ENCODE assay signal across 19 cellular contexts in genomic region chr1:1066403-1067283, GRCh38. TPM values are rescaled to one million over a fixed set of nuclear protein-coding genes. Genes with fewer than 3 reads are reported as not detected.
DNase-seq lines count a peak whose midpoint lies in the region; ATAC-seq and TF ChIP-seq lines count a peak whose summit lies in the region.
"Had no signal": no experiment of that assay in that cellular context is flagged by ENCODE, and none has a peak within 500 bp of the region (broad histone marks: within the 10 kb centered on the region; RNA-seq: fewer than 3 reads in every experiment).

No MANE protein-coding gene starts in this region.

- TF ChIP-seq CTCF in HCT116 (IDR thresholded peaks at IDR 0.05 in 2 of 3, conservative IDR thresholded peaks at IDR 0.05 in 1 of 3; ENCODE audit: borderline replicate concordance in 1 of 3, insufficient read depth in 1 of 3, low read depth in 2 of 3, low read length in 2 of 3) (no peak), right atrium auricular region (IDR thresholded peaks at IDR 0.05) (no peak), MM.1S (IDR thresholded peaks at IDR 0.05; ENCODE audit: low read length) (no peak)

- H3F3A ChIP-seq in MM.1S (ENCODE audit: insufficient read depth, low read length): no peaks in the 10 kb centered on the region

- H3K4me1 ChIP-seq in HCT116 (ENCODE audit: control insufficient read depth in 1 of 2, insufficient read depth in 2 of 2, low read length in 2 of 2): peaks cover 33 to 70% of the 10 kb centered on the region in 2 experiments
- H3K4me1 ChIP-seq in right atrium auricular region: peaks cover 0 to 35% of the 10 kb centered on the region in 2 donors
- H3K4me1 ChIP-seq in MM.1S (ENCODE audit: low read length): peaks cover 4% of the 10 kb centered on the region; the same call in 1 of the 2 replicates

- RAD21 ChIA-PET in HCT116 (lab: Charles Lee; ENCODE audit: low non-redundant PET in 1 of 2, low total read pairs in 2 of 2, uncharacterized antibody in 2 of 2, unreplicated experiment in 2 of 2): no interaction called here

- H3K27ac ChIP-seq in HCT116 (ENCODE audit: low read depth, low read length): no peak overlapping the region
- H3K27ac ChIP-seq in right atrium auricular region: no peak overlapping the region
- no peak overlapping the region for H3K27ac ChIP-seq in MM.1S (ENCODE audit: low read length)
- H3K27ac ChIP-seq: prostate gland had no signal

- H3K9me2 ChIP-seq in HCT116 (ENCODE audit: insufficient read depth): no peaks in the 10 kb centered on the region
- H3K9me2 ChIP-seq in MM.1S (replicated peaks; ENCODE audit: insufficient read depth, low read length): no peaks in the 10 kb centered on the region

- H4K20me1 ChIP-seq in HCT116 (ENCODE audit: insufficient read depth) (no peaks in the 10 kb centered on the region), MM.1S (ENCODE audit: insufficient read depth, low read length) (no peaks in the 10 kb centered on the region)

- H3K4me1 Mint-ChIP-seq in activated naive CD4-positive, alpha-beta T cell treated with anti-CD3 and anti-CD28 coated beads, Interleukin-2, amount 50 U/mL, for 24 hours: peaks cover 19% of the 10 kb centered on the region
- H3K4me1 Mint-ChIP-seq in activated naive CD4-positive, alpha-beta T cell treated with anti-CD3 and anti-CD28 coated beads, Interleukin-2, amount 10 ng/mL, durations not matched to agents 7 days and 5 days: peaks cover 39% of the 10 kb centered on the region
- peaks cover 37% of the 10 kb centered on the region for H3K4me1 Mint-ChIP-seq in activated CD8-positive, alpha-beta T cell treated with anti-CD3 and anti-CD28 coated beads, Interleukin-2, amount 10 ng/mL, durations not matched to agents 7 days and 5 days (ENCODE audit: low read depth)
- H3K4me1 Mint-ChIP-seq: GM23338, WTC11 had no signal

- no peaks in the 10 kb centered on the region for H3K27me3 ChIP-seq in HCT116 (ENCODE audit: insufficient read depth, low read length)
- peaks cover 4 to 17% of the 10 kb centered on the region in 2 donors for H3K27me3 ChIP-seq in right atrium auricular region
- peaks cover 75% of the 10 kb centered on the region for H3K27me3 ChIP-seq in MM.1S (replicated peaks; ENCODE audit: insufficient read depth, low read length)

- H3K36me3 Mint-ChIP-seq in activated naive CD4-positive, alpha-beta T cell treated with anti-CD3 and anti-CD28 coated beads, Interleukin-2, amount 50 U/mL, for 24 hours: no peaks in the 10 kb centered on the region
- no peaks in the 10 kb centered on the region for H3K36me3 Mint-ChIP-seq in activated naive CD4-positive, alpha-beta T cell treated with anti-CD3 and anti-CD28 coated beads, Interleukin-2, amount 10 ng/mL, durations not matched to agents 7 days and 5 days
- peaks cover 2% of the 10 kb centered on the region for H3K36me3 Mint-ChIP-seq in activated CD8-positive, alpha-beta T cell treated with anti-CD3 and anti-CD28 coated beads, Interleukin-2, amount 10 ng/mL, durations not matched to agents 7 days and 5 days (ENCODE audit: low read depth)
- H3K36me3 Mint-ChIP-seq: WTC11 had no signal

- no peaks in the 10 kb centered on the region for H3K27me3 Mint-ChIP-seq in activated naive CD4-positive, alpha-beta T cell treated with anti-CD3 and anti-CD28 coated beads, Interleukin-2, amount 50 U/mL, for 24 hours
- H3K27me3 Mint-ChIP-seq in activated naive CD4-positive, alpha-beta T cell treated with anti-CD3 and anti-CD28 coated beads, Interleukin-2, amount 10 ng/mL, durations not matched to agents 7 days and 5 days: peaks cover 25% of the 10 kb centered on the region
- no peaks in the 10 kb centered on the region for H3K27me3 Mint-ChIP-seq in activated CD8-positive, alpha-beta T cell treated with anti-CD3 and anti-CD28 coated beads, Interleukin-2, amount 10 ng/mL, durations not matched to agents 7 days and 5 days (ENCODE audit: low read depth)

- DNase-seq in activated naive CD4-positive, alpha-beta T cell treated with anti-CD3 and anti-CD28 coated beads, Interleukin-2, amount 10 ng/mL, durations not matched to agents 7 days and 5 days: no peak
- DNase-seq in HCT116 (ENCODE audit: low read depth, low spot score): no peak
- DNase-seq in activated CD8-positive, alpha-beta T cell treated with anti-CD3 and anti-CD28 coated beads, Interleukin-2, amount 10 ng/mL, durations not matched to agents 7 days and 5 days: no peak
- DNase-seq in putamen (ENCODE audit: low spot score): peak; percentile 23
- DNase-seq in right atrium auricular region (ENCODE audit: low spot score): no peak
- no peak for DNase-seq in T1000 (lab: John Stamatoyannopoulos, UW)
- no peak for DNase-seq in MM.1S
- DNase-seq: cerebellar nuclear complex, DMS79 treated with DMSO at 0.1 percent for 48 hours, NCI-H2107, NCI-H774, SW 1271 had no signal

- no peaks in the 10 kb centered on the region for H3K79me2 ChIP-seq in HCT116 (ENCODE audit: insufficient read depth, low read length)
- no peaks in the 10 kb centered on the region for H3K79me2 ChIP-seq in MM.1S (ENCODE audit: low read length)

- BruUV-seq in HCT116 (replicated peaks; lab: Mats Ljungman, UMichigan): no TSS peak

- TF ChIP-seq POLR2A in HCT116 (IDR thresholded peaks at IDR 0.05; ENCODE audit: borderline replicate concordance, extremely low read depth, insufficient read depth, insufficient read length): no peak

- ATAC-seq in HCT116: no peak
- ATAC-seq in activated CD8-positive, alpha-beta T cell treated with anti-CD3 and anti-CD28 coated beads, Interleukin-2, amount 10 ng/mL, durations not matched to agents 7 days and 5 days: no peak
- ATAC-seq: GM23338, WTC11 had no signal

- H3K27ac Mint-ChIP-seq in activated naive CD4-positive, alpha-beta T cell treated with anti-CD3 and anti-CD28 coated beads, Interleukin-2, amount 50 U/mL, for 24 hours: no peak overlapping the region
- H3K27ac Mint-ChIP-seq in activated naive CD4-positive, alpha-beta T cell treated with anti-CD3 and anti-CD28 coated beads, Interleukin-2, amount 10 ng/mL, durations not matched to agents 7 days and 5 days: no peak overlapping the region
- peak overlapping the region; percentile 58 for H3K27ac Mint-ChIP-seq in activated CD8-positive, alpha-beta T cell treated with anti-CD3 and anti-CD28 coated beads, Interleukin-2, amount 10 ng/mL, durations not matched to agents 7 days and 5 days
- H3K27ac Mint-ChIP-seq: GM23338, WTC11 had no signal

- POLR2A ChIA-PET in HCT116 (lab: Charles Lee): interaction anchor here (1.3 kb wide), 1 partner anchor 91 kb away, joined by 3 read pairs; no protein-coding TSS in a partner anchor
- POLR2A ChIA-PET in activated CD8-positive, alpha-beta T cell treated with anti-CD3 and anti-CD28 coated beads, Interleukin-2, amount 10 ng/mL, durations not matched to agents 7 days and 5 days (lab: Charles Lee): interaction anchor here (0.6 to 1.2 kb wide), 3 partner anchors 9 to 309 kb away, joined by 3 to 4 read pairs (median 3); no protein-coding TSS in a partner anchor

- intact Hi-C loops in HCT116 (cut with micrococcal nuclease): loop anchor here (5.0 kb wide), 1 partner anchor 64 kb away; the partner anchor contains the start of gene HES4

- no peaks in the 10 kb centered on the region for H3K9me3 ChIP-seq in HCT116 (ENCODE audit: control insufficient read depth in 1 of 2, insufficient read depth in 1 of 2, low read depth in 1 of 2, low read length in 2 of 2)
- no peaks in the 10 kb centered on the region for H3K9me3 ChIP-seq in right atrium auricular region
- H3K9me3 ChIP-seq in MM.1S (replicated peaks; ENCODE audit: insufficient read depth, low read length): no peaks in the 10 kb centered on the region
- H3K9me3 ChIP-seq: prostate gland had no signal

- TF ChIP-seq RAD21 in HCT116 (IDR thresholded peaks at IDR 0.05; ENCODE audit: low read depth): no peak

- no peak overlapping the region for H3K4me3 ChIP-seq in HCT116 (replicated peaks in 1 of 2; ENCODE audit: low read depth in 1 of 2, low read length in 2 of 2)
- H3K4me3 ChIP-seq in right atrium auricular region: no peak overlapping the region
- no peak overlapping the region for H3K4me3 ChIP-seq in MM.1S (ENCODE audit: low read length)
- H3K4me3 ChIP-seq: GM23338, prostate gland had no signal

- H2AFZ ChIP-seq in HCT116 (ENCODE audit: low read depth, low read length, poor library complexity, severe bottlenecking) (no peak overlapping the region), MM.1S (ENCODE audit: low read length) (no peak overlapping the region)
- H2AFZ ChIP-seq: GM23338 had no signal

- CTCF ChIA-PET in activated naive CD4-positive, alpha-beta T cell treated with anti-CD3 and anti-CD28 coated beads, Interleukin-2, amount 10 ng/mL, durations not matched to agents 7 days and 5 days (lab: Charles Lee): no interaction called here
- CTCF ChIA-PET in HCT116 (lab: Charles Lee): interaction anchor here (1.0 kb wide), 1 partner anchor 82 kb away, joined by 4 read pairs; no protein-coding TSS in a partner anchor
- CTCF ChIA-PET in activated CD8-positive, alpha-beta T cell treated with anti-CD3 and anti-CD28 coated beads, Interleukin-2, amount 10 ng/mL, durations not matched to agents 7 days and 5 days (lab: Charles Lee): interaction anchor here (1.1 to 1.2 kb wide), 2 partner anchors 27 to 33 kb away, joined by 3 read pairs; no protein-coding TSS in a partner anchor

- no peaks in the 10 kb centered on the region for H3K9me3 Mint-ChIP-seq in activated naive CD4-positive, alpha-beta T cell treated with anti-CD3 and anti-CD28 coated beads, Interleukin-2, amount 50 U/mL, for 24 hours
- no peaks in the 10 kb centered on the region for H3K9me3 Mint-ChIP-seq in activated naive CD4-positive, alpha-beta T cell treated with anti-CD3 and anti-CD28 coated beads, Interleukin-2, amount 10 ng/mL, durations not matched to agents 7 days and 5 days
- H3K9me3 Mint-ChIP-seq in activated CD8-positive, alpha-beta T cell treated with anti-CD3 and anti-CD28 coated beads, Interleukin-2, amount 10 ng/mL, durations not matched to agents 7 days and 5 days (ENCODE audit: insufficient read depth): no peaks in the 10 kb centered on the region
- H3K9me3 Mint-ChIP-seq: GM23338, WTC11 had no signal

- H3K9ac ChIP-seq in HCT116 (ENCODE audit: low read length): no peak overlapping the region
- no peak overlapping the region for H3K9ac ChIP-seq in MM.1S (ENCODE audit: low read length)

- peak overlapping the region; percentile 23 for H3K4me3 Mint-ChIP-seq in activated naive CD4-positive, alpha-beta T cell treated with anti-CD3 and anti-CD28 coated beads, Interleukin-2, amount 50 U/mL, for 24 hours
- no peak overlapping the region for H3K4me3 Mint-ChIP-seq in activated naive CD4-positive, alpha-beta T cell treated with anti-CD3 and anti-CD28 coated beads, Interleukin-2, amount 10 ng/mL, durations not matched to agents 7 days and 5 days
- H3K4me3 Mint-ChIP-seq in activated CD8-positive, alpha-beta T cell treated with anti-CD3 and anti-CD28 coated beads, Interleukin-2, amount 10 ng/mL, durations not matched to agents 7 days and 5 days: no peak overlapping the region
- H3K4me3 Mint-ChIP-seq: GM23338, WTC11 had no signal

- no peaks in the 10 kb centered on the region for H3K36me3 ChIP-seq in HCT116 (ENCODE audit: control insufficient read depth in 1 of 2, insufficient read depth in 2 of 2, low read length in 2 of 2)
- H3K36me3 ChIP-seq in right atrium auricular region: no peaks in the 10 kb centered on the region
- H3K36me3 ChIP-seq in MM.1S (replicated peaks; ENCODE audit: insufficient read depth, low read length): no peaks in the 10 kb centered on the region
- H3K36me3 ChIP-seq: prostate gland had no signal

- H3K4me2 ChIP-seq in HCT116 (ENCODE audit: low read length) (no peak overlapping the region), MM.1S (ENCODE audit: low read depth, low read length) (no peak overlapping the region)
- H3K4me2 ChIP-seq: GM23338 had no signal

RNA-seq across cellular contexts. Expression of gene RNF223, which starts 7.5 kb away (rescaled TPM):
- total RNA-seq in HCT116 (2021; ENCODE audit: unreplicated experiment): 6.3 TPM
- 8.6 and 8.7 TPM in 2 replicates for polyA plus RNA-seq in HCT116 (2012)
- not detected for total RNA-seq in activated CD8-positive, alpha-beta T cell treated with anti-CD3 and anti-CD28 coated beads, Interleukin-2, amount 10 ng/mL, durations not matched to agents 7 days and 5 days
- total RNA-seq in right atrium auricular region: not detected
- total RNA-seq: fibroblast of villous mesenchyme, GM23338, subcutaneous adipose tissue, WTC11 had no signal
- polyA plus RNA-seq: GM23338, liver had no signal

RNA-seq across cellular contexts. Expression of gene AGRN, which starts 46.7 kb away (rescaled TPM):
- total RNA-seq in HCT116 (2021; ENCODE audit: unreplicated experiment): 134 TPM
- 71.3 and 82.2 TPM in 2 replicates for polyA plus RNA-seq in HCT116 (2012)
- 10 to 100 TPM; 12.4 to 14.6 TPM for total RNA-seq in activated CD8-positive, alpha-beta T cell treated with anti-CD3 and anti-CD28 coated beads, Interleukin-2, amount 10 ng/mL, durations not matched to agents 7 days and 5 days
- 10 to 100 TPM; 22.5 to 27.9 TPM for total RNA-seq in right atrium auricular region

RNA-seq across cellular contexts. Expression of gene C1orf159, which starts 49.2 kb away (rescaled TPM):
- total RNA-seq in HCT116 (2021; ENCODE audit: unreplicated experiment) (22.7 TPM), right atrium auricular region (1 to 10 TPM; 4.4 to 4.6 TPM)
- polyA plus RNA-seq in HCT116 (2012): 11.0 and 13.4 TPM in 2 replicates
- total RNA-seq in activated CD8-positive, alpha-beta T cell treated with anti-CD3 and anti-CD28 coated beads, Interleukin-2, amount 10 ng/mL, durations not matched to agents 7 days and 5 days: 10 to 100 TPM; 24.5 to 26.8 TPM

RNA-seq across cellular contexts. Expression of gene ISG15, which starts 53.3 kb away (rescaled TPM):
- total RNA-seq in HCT116 (2021; ENCODE audit: unreplicated experiment) (140 TPM), right atrium auricular region (10 to 100 TPM; 26.8 to 32.2 TPM)
- 209 and 352 TPM in 2 replicates for polyA plus RNA-seq in HCT116 (2012)
- total RNA-seq in activated CD8-positive, alpha-beta T cell treated with anti-CD3 and anti-CD28 coated beads, Interleukin-2, amount 10 ng/mL, durations not matched to agents 7 days and 5 days: 100 to 1,000 TPM; 385 to 413 TPM
